ENCODE assay signal across 16 cellular contexts in the genomic region with DNA sequence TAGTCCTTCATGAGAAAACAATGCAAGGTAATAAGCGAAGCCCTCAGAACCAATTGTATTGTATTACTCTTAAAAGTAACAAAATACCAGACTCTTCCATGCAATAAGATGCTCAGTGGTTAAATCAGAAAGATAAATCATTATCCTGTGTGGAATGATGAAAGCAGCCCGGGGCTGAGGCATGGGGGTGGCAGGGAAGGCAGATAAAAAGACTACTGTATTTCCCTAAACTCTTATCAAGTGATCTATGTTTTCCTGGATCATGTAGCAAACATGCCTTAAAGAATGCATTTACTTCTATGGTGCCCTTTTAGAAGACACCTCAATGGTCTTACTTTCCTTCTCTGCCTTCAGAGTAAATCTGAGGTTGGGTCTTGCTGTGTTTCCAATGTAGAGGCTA.
DNase-seq lines count a peak whose midpoint lies in the region; ATAC-seq and TF ChIP-seq lines count a peak whose summit lies in the region.
"Had no signal": no experiment of that assay in that cellular context is flagged by ENCODE, and none has a peak within 500 bp of the region (broad histone marks: within the 10 kb centered on the region; RNA-seq: fewer than 3 reads in every experiment).

No MANE protein-coding gene starts in this region.

- H2AK5ac ChIP-seq in trophoblast cell (ENCODE audit: low read length): no peak overlapping the region

- ATAC-seq in gastroesophageal sphincter: no peak
- ATAC-seq: CD8-positive, alpha-beta T cell; GM12878 had no signal

- H3K4me2 ChIP-seq in trophoblast cell (ENCODE audit: low read length): no peak overlapping the region
- H3K4me2 ChIP-seq: BLaER1 treated with 17β-estradiol and CSF1 and Interleukin-3, amounts not matched to agents 10 nM and 100 nM had no signal

- H4K12ac ChIP-seq in trophoblast cell (ENCODE audit: low read depth, low read length): no peak overlapping the region

- H3K36me3 ChIP-seq in trophoblast cell (ENCODE audit: control insufficient read depth in 1 of 2, insufficient read depth in 2 of 2, low read length in 2 of 2) (no peaks in the 10 kb centered on the region), gastroesophageal sphincter (no peaks in the 10 kb centered on the region), testis (ENCODE audit: low read depth, missing control alignments) (no peaks in the 10 kb centered on the region)
- H3K36me3 ChIP-seq: BLaER1 treated with 17β-estradiol and CSF1 and Interleukin-3, amounts not matched to agents 10 nM and 100 nM; HAP-1 had no signal

- no peak for TF ChIP-seq POLR2A in gastroesophageal sphincter (IDR thresholded peaks at IDR 0.05)
- TF ChIP-seq POLR2A in testis (IDR thresholded peaks at IDR 0.05): no peak

- DNase-seq in NCI-H226: peak; percentile 59
- peak; percentile 59 for DNase-seq in amniotic epithelial cell (ENCODE audit: low read depth)
- DNase-seq in kidney glomerular epithelial cell (lab: John Stamatoyannopoulos, UW): peak; percentile 20
- DNase-seq in trophoblast cell: peak; percentile 32 to 73
- DNase-seq in NCI-H2107 treated with DMSO at 0.1 percent for 48 hours (lab: John Stamatoyannopoulos, UW; ENCODE audit: unreplicated experiment): no peak
- no peak for DNase-seq in testis
- DNase-seq: CD8-positive, alpha-beta T cell; COR-L47; DMS 273 treated with DMSO at 0.1 percent for 48 hours; DMS53; DND-41; EL had no signal

- H3K14ac ChIP-seq in trophoblast cell (ENCODE audit: low read length): no peak overlapping the region

- H3K9me3 ChIP-seq in trophoblast cell (ENCODE audit: insufficient read depth, low read depth, low read length) (no peaks in the 10 kb centered on the region), gastroesophageal sphincter (no peaks in the 10 kb centered on the region), testis (no peaks in the 10 kb centered on the region)
- H3K9me3 ChIP-seq: HAP-1 had no signal

- H3K79me2 ChIP-seq in trophoblast cell (ENCODE audit: control insufficient read depth, insufficient read depth, low read length, poor library complexity): no peaks in the 10 kb centered on the region

- H2BK5ac ChIP-seq in trophoblast cell (ENCODE audit: low read depth, low read length, poor library complexity): no peak overlapping the region

- H2BK12ac ChIP-seq in trophoblast cell (ENCODE audit: low read length): no peak overlapping the region

- H3K9ac ChIP-seq in trophoblast cell (ENCODE audit: low read length): no peak overlapping the region
- H3K9ac ChIP-seq: BLaER1 treated with 17β-estradiol and CSF1 and Interleukin-3, amounts not matched to agents 10 nM and 100 nM had no signal

- H3K27me3 ChIP-seq in trophoblast cell (ENCODE audit: insufficient read depth, low read length) (no peaks in the 10 kb centered on the region), gastroesophageal sphincter (no peaks in the 10 kb centered on the region), testis (no peaks in the 10 kb centered on the region)
- H3K27me3 ChIP-seq: BLaER1 treated with 17β-estradiol and CSF1 and Interleukin-3, amounts not matched to agents 10 nM and 100 nM had no signal

- H3K23ac ChIP-seq in trophoblast cell (ENCODE audit: low read length): no peak overlapping the region

- no peak overlapping the region for H2AFZ ChIP-seq in trophoblast cell (ENCODE audit: insufficient read depth, low read length, poor library complexity)

- no peak overlapping the region for H3K27ac ChIP-seq in trophoblast cell (ENCODE audit: low read depth, low read length)
- no peak overlapping the region for H3K27ac ChIP-seq in gastroesophageal sphincter
- H3K27ac ChIP-seq in testis: no peak overlapping the region
- H3K27ac ChIP-seq: BLaER1 treated with 17β-estradiol and CSF1 and Interleukin-3, amounts not matched to agents 10 nM and 100 nM had no signal

- no peak overlapping the region for H4K8ac ChIP-seq in trophoblast cell (ENCODE audit: low read depth, low read length)

- no peak overlapping the region for H3K18ac ChIP-seq in trophoblast cell (ENCODE audit: low read length)

- no peak overlapping the region for H4K91ac ChIP-seq in trophoblast cell (ENCODE audit: low read depth, low read length)

- peaks cover 0 to 3% of the 10 kb centered on the region in 2 experiments for H3K4me1 ChIP-seq in trophoblast cell (ENCODE audit: control insufficient read depth in 1 of 2, insufficient read depth in 2 of 2, low read length in 2 of 2)
- H3K4me1 ChIP-seq in gastroesophageal sphincter: no peaks in the 10 kb centered on the region
- H3K4me1 ChIP-seq in testis: no peaks in the 10 kb centered on the region
- H3K4me1 ChIP-seq: BLaER1 treated with 17β-estradiol and CSF1 and Interleukin-3, amounts not matched to agents 10 nM and 100 nM; HAP-1 had no signal

- no peak overlapping the region for H3K4ac ChIP-seq in trophoblast cell (ENCODE audit: low read depth, low read length)

- no peaks in the 10 kb centered on the region for H3K79me1 ChIP-seq in trophoblast cell (ENCODE audit: low read length)

- TF ChIP-seq EP300 in gastroesophageal sphincter (IDR thresholded peaks at IDR 0.05): no peak

- no CpG with 5 or more reads among the region's 2 CpGs for WGBS in trophoblast cell (ENCODE audit: extremely low coverage, insufficient coverage, insufficient read length)
- WGBS in gastroesophageal sphincter (ENCODE audit: low coverage in 1 of 2), 2 donors: 86 to 93% methylated on average over 2 of the region's 2 CpGs
- 72 to 77% methylated on average over 2 of the region's 2 CpGs for WGBS in testis, 2 donors

- H3K4me3 ChIP-seq in trophoblast cell (ENCODE audit: low read depth, low read length): no peak overlapping the region
- no peak overlapping the region for H3K4me3 ChIP-seq in gastroesophageal sphincter
- no peak overlapping the region for H3K4me3 ChIP-seq in testis
- H3K4me3 ChIP-seq: BLaER1 treated with 17β-estradiol and CSF1 and Interleukin-3, amounts not matched to agents 10 nM and 100 nM; GM12878; HAP-1 had no signal

- H2BK120ac ChIP-seq in trophoblast cell (ENCODE audit: insufficient read depth, low read length, poor library complexity): no peak overlapping the region

- TF ChIP-seq CTCF in gastroesophageal sphincter (IDR thresholded peaks at IDR 0.05): no peak
- TF ChIP-seq CTCF in testis (IDR thresholded peaks at IDR 0.05): no peak

- intact Hi-C loops in testis (cut with DNase I; ENCODE audit: low total_unique reads): no loop called here

Comparison
In these comparisons a context has a peak if more than half of its experiments do, and no peak if none do; other contexts are left out.
1. DNase-seq: peak in NCI-H226 (single experiment), amniotic epithelial cell (single experiment), kidney glomerular epithelial cell (single experiment) and trophoblast cell (2 of 2); none in NCI-H2107 treated with DMSO at 0.1 percent for 48 hours (single experiment) and testis (single experiment).